8 cellular contexts compared by ENCODE assay signal in the genomic region with DNA sequence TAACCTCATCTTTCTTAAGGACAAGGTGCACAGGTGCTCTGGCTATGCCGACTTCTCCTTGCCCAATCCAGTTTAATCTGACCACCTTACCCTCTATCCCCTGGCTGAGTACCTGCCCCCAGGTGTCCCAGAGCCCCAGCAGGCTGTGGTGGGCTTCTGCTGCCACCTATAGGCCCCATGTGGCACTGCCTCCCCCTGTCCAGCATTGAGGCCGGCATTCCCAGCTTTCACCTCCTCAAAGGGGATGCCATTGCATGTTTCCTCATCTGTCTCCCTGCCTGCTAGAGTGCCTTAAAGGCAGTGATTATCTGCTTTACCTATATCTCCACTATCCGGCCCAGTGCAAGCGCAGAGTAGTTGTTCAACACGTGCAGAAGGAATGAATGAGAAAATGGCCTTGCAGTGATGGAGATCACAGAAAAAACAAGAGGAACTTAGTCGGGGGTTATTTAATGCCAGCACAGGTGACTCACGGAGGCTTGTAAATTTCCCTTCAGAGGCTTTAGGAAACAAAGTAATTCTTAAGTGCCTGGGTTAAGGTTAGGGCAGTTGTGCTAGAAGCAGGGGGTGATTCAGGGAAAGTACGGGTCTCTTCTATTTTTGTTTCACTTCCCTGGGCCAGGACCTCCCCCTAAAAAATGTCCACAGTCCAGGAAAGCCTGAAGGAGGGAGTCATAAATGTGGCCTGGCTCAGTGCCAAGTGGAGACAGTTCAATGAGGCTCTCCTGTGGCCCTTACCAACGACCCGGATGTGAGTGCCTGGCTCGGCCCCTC.
DNase-seq lines count a peak whose midpoint lies in the region; ATAC-seq and TF ChIP-seq lines count a peak whose summit lies in the region.

No MANE protein-coding gene starts in this region.

- ATAC-seq in GM18502 (IDR thresholded peaks at IDR 0.05; ENCODE audit: poor library complexity, unreplicated experiment) (peak; percentile 58), GM19397 (IDR thresholded peaks at IDR 0.05; ENCODE audit: unreplicated experiment) (no peak), GM18870 (IDR thresholded peaks at IDR 0.05; ENCODE audit: unreplicated experiment) (no peak)

- TF ChIP-seq CTCF in BE2C (IDR thresholded peaks at IDR 0.05; ENCODE audit: low read depth, low read length) (peak; percentile 77), endothelial cell (IDR thresholded peaks at IDR 0.05; ENCODE audit: unreplicated experiment) (peak; percentile 87)

- DNase-seq in BE2C (peak; percentile 37), LHCN-M2 (ENCODE audit: low read depth) (peak; percentile 23), T follicular helper cell (ENCODE audit: low read depth) (peak; percentile 3), endothelial cell (ENCODE audit: low spot score) (peak; percentile 65), middle frontal gyrus (ENCODE audit: extremely low spot score, low spot score) (peak; percentile 11)

- H3K27me3 Mint-ChIP-seq in endothelial cell (ENCODE audit: unreplicated experiment), result peaks cover 7% of the 10 kb centered on the region

- no peaks in the 10 kb centered on the region for H3K4me1 ChIP-seq in BE2C

- peaks cover 31% of the 10 kb centered on the region for H3K4me1 Mint-ChIP-seq in endothelial cell (ENCODE audit: unreplicated experiment)

- no peak overlapping the region for H3K4me3 ChIP-seq in BE2C (ENCODE audit: low read depth, low read length)

- no peaks in the 10 kb centered on the region for H3K36me3 ChIP-seq in BE2C

- H3K27me3 ChIP-seq in BE2C, result no peaks in the 10 kb centered on the region

- no peaks in the 10 kb centered on the region for H3K36me3 Mint-ChIP-seq in endothelial cell (ENCODE audit: low read depth, unreplicated experiment)

- H3K9me3 Mint-ChIP-seq in endothelial cell (ENCODE audit: unreplicated experiment), result no peaks in the 10 kb centered on the region

- H3K9me3 ChIP-seq in BE2C, result no peaks in the 10 kb centered on the region

- H3K27ac Mint-ChIP-seq in endothelial cell (ENCODE audit: unreplicated experiment), result no peak overlapping the region

- H3K4me3 Mint-ChIP-seq in endothelial cell (ENCODE audit: unreplicated experiment), result no peak overlapping the region

Comparison
In these comparisons a context has a peak if more than half of its experiments do, and no peak if none do; other contexts are left out.
1. DNase-seq: peak in every context shown above with its lines; median percentile 65 in endothelial cell; 37 in BE2C; 23 in LHCN-M2; 11 in middle frontal gyrus; 3 in T follicular helper cell.